Comparison of ENCODE assay signal across 10 cellular contexts in the genomic region with DNA sequence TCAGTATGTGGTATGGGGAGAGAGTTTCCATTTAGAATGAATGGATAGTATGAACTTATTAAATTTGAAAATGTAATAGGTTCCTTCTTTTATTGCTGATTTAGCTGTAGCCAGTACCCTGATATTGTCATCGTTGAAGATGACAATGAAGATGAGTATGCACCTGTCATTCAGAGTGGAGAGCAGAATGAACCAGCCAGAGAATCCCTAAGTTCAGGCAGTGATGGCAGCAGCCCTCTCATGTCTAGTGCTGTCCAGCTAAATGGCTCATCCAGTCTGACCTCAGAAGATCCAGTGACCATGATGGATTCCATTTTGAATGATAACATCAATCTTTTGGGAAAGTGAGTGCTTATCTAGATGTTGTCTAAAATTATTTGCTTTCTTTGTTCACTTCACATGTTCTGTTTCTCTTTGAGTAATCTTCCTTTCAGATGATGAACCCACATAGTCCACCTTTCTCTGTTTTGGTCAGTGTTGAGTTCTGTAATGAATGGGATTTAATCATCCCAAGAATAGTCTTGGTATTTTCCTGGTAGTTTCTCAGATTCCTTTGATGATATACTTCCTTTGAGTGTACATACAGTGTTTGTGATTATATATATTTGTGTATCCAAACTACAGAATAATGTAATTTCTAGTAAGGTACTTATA. TPM values are rescaled to one million over a fixed set of nuclear protein-coding genes. Genes with fewer than 3 reads are reported as not detected.
DNase-seq lines count a peak whose midpoint lies in the region; ATAC-seq and TF ChIP-seq lines count a peak whose summit lies in the region.
"Had no signal": no experiment of that assay in that cellular context is flagged by ENCODE, and none has a peak within 500 bp of the region (broad histone marks: within the 10 kb centered on the region; RNA-seq: fewer than 3 reads in every experiment).

No MANE protein-coding gene starts in this region.

- peaks cover 0 to 56% of the 10 kb centered on the region in 2 donors for H3K36me3 ChIP-seq in left lung

- no peak for TF ChIP-seq CTCF in left lung (IDR thresholded peaks at IDR 0.05)

- no peaks in the 10 kb centered on the region for H3K27me3 ChIP-seq in left lung

- ATAC-seq in GM18498 (IDR thresholded peaks at IDR 0.05; ENCODE audit: unreplicated experiment) (peak; percentile 79), GM19351 (IDR thresholded peaks at IDR 0.05; ENCODE audit: unreplicated experiment) (peak; percentile 90), HG02759 (IDR thresholded peaks at IDR 0.05; ENCODE audit: unreplicated experiment) (peak; percentile 90), HG03457 (IDR thresholded peaks at IDR 0.05; ENCODE audit: unreplicated experiment) (peak; percentile 65), left lung (no peak), GM19397 (IDR thresholded peaks at IDR 0.05; ENCODE audit: unreplicated experiment) (no peak)
- ATAC-seq: PC-3 had no signal

- no peaks in the 10 kb centered on the region for H3K9me3 ChIP-seq in left lung

- no peak overlapping the region for H3K4me3 ChIP-seq in left lung
- H3K4me3 ChIP-seq: GM23248 had no signal

- intact Hi-C loops in left lung (cut with DNase I): no loop called here

- H3K4me1 ChIP-seq in left lung: no peaks in the 10 kb centered on the region

- H3K27ac ChIP-seq in left lung: no peak overlapping the region
- H3K27ac ChIP-seq: GM23248 had no signal

- DNase-seq in NCI-H1048 (lab: John Stamatoyannopoulos, UW) (no peak), left lung (no peak), NCI-H1417 (lab: John Stamatoyannopoulos, UW) (no peak)
- DNase-seq: GM23248, PC-3 had no signal

RNA-seq across cellular contexts. Expression of gene HSF2, which starts 23.3 kb away (rescaled TPM):
- 10 to 100 TPM; 11.0 TPM for total RNA-seq in left lung

RNA-seq across cellular contexts. Expression of gene SERINC1, which starts 48.9 kb away (rescaled TPM):
- 100 to 1,000 TPM; 173 to 189 TPM for total RNA-seq in left lung

Comparison
In these comparisons a context has a peak if more than half of its experiments do, and no peak if none do; other contexts are left out.
1. ATAC-seq: peak in GM18498 (single experiment), GM19351 (single experiment), HG02759 (single experiment) and HG03457 (single experiment); none in left lung (single experiment) and GM19397 (single experiment).